Comparison of ENCODE assay signal across 10 cellular contexts in genomic region chr4:59553739-59554126, GRCh38.
DNase-seq lines count a peak whose midpoint lies in the region; ATAC-seq lines count a peak whose summit lies in the region.
"Had no signal": no experiment of that assay in that cellular context is flagged by ENCODE, and none has a peak within 500 bp of the region (broad histone marks: within the 10 kb centered on the region; RNA-seq: fewer than 3 reads in every experiment).

No MANE protein-coding gene starts in this region.

- no peaks in the 10 kb centered on the region for H3K27me3 Mint-ChIP-seq in stimulated activated memory B cell treated with anti-CD40 and anti-IgM and Interleukin-4, amounts not matched to agents 10 μg/mL and 1 μg/mL and 100 μg/mL, for 72 hours

- H3K27ac Mint-ChIP-seq in stimulated activated memory B cell treated with anti-CD40 and anti-IgM and Interleukin-4, amounts not matched to agents 10 μg/mL and 1 μg/mL and 100 μg/mL, for 72 hours, result no peak overlapping the region
- H3K27ac Mint-ChIP-seq: brain had no signal

- peak; percentile 59 for ATAC-seq in GM21381 (IDR thresholded peaks at IDR 0.05; ENCODE audit: unreplicated experiment)
- ATAC-seq in esophagus mucosa, result peak; percentile 45
- ATAC-seq in stimulated activated memory B cell treated with anti-CD40 and anti-IgM and Interleukin-4, amounts not matched to agents 10 μg/mL and 1 μg/mL and 100 μg/mL, for 72 hours, result no peak

- no peaks in the 10 kb centered on the region for H3K4me1 Mint-ChIP-seq in stimulated activated memory B cell treated with anti-CD40 and anti-IgM and Interleukin-4, amounts not matched to agents 10 μg/mL and 1 μg/mL and 100 μg/mL, for 72 hours
- H3K4me1 Mint-ChIP-seq: brain had no signal

- peaks cover 18% of the 10 kb centered on the region for H3K9me3 Mint-ChIP-seq in stimulated activated memory B cell treated with anti-CD40 and anti-IgM and Interleukin-4, amounts not matched to agents 10 μg/mL and 1 μg/mL and 100 μg/mL, for 72 hours

- DNase-seq in 8988T, result peak; percentile 8
- DNase-seq in NCI-H226, result peak; percentile 50
- DNase-seq in Kasumi-1 (lab: John Stamatoyannopoulos, UW), result no peak
- no peak for DNase-seq in NCI-H1694 (lab: John Stamatoyannopoulos, UW)
- DNase-seq in activated CD8-positive, alpha-beta memory T cell treated with anti-CD3 and anti-CD28 coated beads for 24 hours, result no peak
- DNase-seq: Right ventricle myocardium superior had no signal

- no peaks in the 10 kb centered on the region for H3K36me3 Mint-ChIP-seq in stimulated activated memory B cell treated with anti-CD40 and anti-IgM and Interleukin-4, amounts not matched to agents 10 μg/mL and 1 μg/mL and 100 μg/mL, for 72 hours
- H3K36me3 Mint-ChIP-seq: brain had no signal

- no peak overlapping the region for H3K4me3 Mint-ChIP-seq in stimulated activated memory B cell treated with anti-CD40 and anti-IgM and Interleukin-4, amounts not matched to agents 10 μg/mL and 1 μg/mL and 100 μg/mL, for 72 hours
- H3K4me3 Mint-ChIP-seq: brain had no signal

Comparison
In these comparisons a context has a peak if more than half of its experiments do, and no peak if none do; other contexts are left out.
1. DNase-seq: peak in 8988T (single experiment) and NCI-H226 (single experiment); none in Kasumi-1 (0 of 2), NCI-H1694 (single experiment) and activated CD8-positive, alpha-beta memory T cell treated with anti-CD3 and anti-CD28 coated beads for 24 hours (single experiment).